ENCODE assay signal across 28 cellular contexts in the genomic region with DNA sequence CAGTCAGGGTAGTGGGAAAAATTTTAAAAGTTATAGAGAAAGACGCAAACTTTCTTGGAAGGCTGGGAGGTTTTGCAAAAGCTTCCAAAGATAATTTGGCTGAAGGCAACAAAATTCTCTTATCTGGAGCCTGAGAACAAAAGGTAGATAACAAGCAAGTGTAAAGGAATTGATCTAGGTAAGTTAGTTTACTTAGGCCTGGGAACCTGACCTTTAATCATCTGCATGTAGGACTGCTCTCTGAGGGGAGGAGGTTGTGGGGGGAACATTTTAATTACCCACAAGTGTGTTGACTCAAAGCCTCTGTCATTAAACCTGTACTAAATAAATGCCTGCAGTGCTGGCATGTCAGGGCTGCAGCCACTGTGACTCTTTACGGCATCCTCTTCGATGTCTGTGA.
"Had no signal": no experiment of that assay in that cellular context is flagged by ENCODE, and none has a peak within 500 bp of the region (broad histone marks: within the 10 kb centered on the region; RNA-seq: fewer than 3 reads in every experiment).

No MANE protein-coding gene starts in this region.

- H3K36me3 Mint-ChIP-seq: natural killer cell; neural progenitor cell; stimulated activated effector memory CD8-positive, alpha-beta T cell treated with anti-CD3 and anti-CD28 coated beads, Interleukin-12 subunit alpha, Interleukin-12 subunit beta, amount 100 ng/mL, for 72 hours; stimulated activated naive B cell treated with anti-CD40 and anti-IgM and Interleukin-4, amounts not matched to agents 10 μg/mL and 1 μg/mL and 100 μg/mL, for 72 hours had no signal

- DNase-seq: natural killer cell; occipital lobe; posterior cingulate gyrus; psoas muscle; right lobe of liver; sigmoid colon; small intestine; stimulated activated CD4-positive, alpha-beta T cell treated with anti-CD3 and anti-CD28 coated beads, Interleukin-15, amount 100 ng/mL, for 24 hours; stimulated activated CD4-positive, alpha-beta T cell treated with anti-CD3 and anti-CD28 coated beads, Interleukin-2, amount 100 ng/mL, for 24 hours; stimulated activated CD4-positive, alpha-beta T cell treated with anti-CD3 and anti-CD28 coated beads, Interleukin-2, amount 100 ng/mL, for 48 hours; stimulated activated CD4-positive, alpha-beta T cell treated with anti-CD3 and anti-CD28 coated beads, Interleukin-4, amount 100 ng/mL, for 24 hours; stimulated activated naive B cell treated with anti-CD40 and anti-IgM and Interleukin-4, amounts not matched to agents 10 μg/mL and 1 μg/mL and 100 μg/mL, for 72 hours; stimulated activated naive CD4-positive, alpha-beta T cell treated with Interleukin-2 at 50 U/mL for 16 hours; stomach; thyroid gland; trophoblast cell; upper lobe of left lung had no signal

- H3K4me1 Mint-ChIP-seq: natural killer cell; nephron; stimulated activated naive B cell treated with anti-CD40 and anti-IgM and Interleukin-4, amounts not matched to agents 10 μg/mL and 1 μg/mL and 100 μg/mL, for 72 hours had no signal

- H3K9ac ChIP-seq: neural progenitor cell, parathyroid adenoma had no signal

- FAIRE-seq: small intestine, urothelium cell line had no signal

- H3K27me3 ChIP-seq: neural progenitor cell, right lobe of liver, sigmoid colon, stomach, thyroid gland, tibial nerve, upper lobe of left lung, vagina had no signal

- H3K9me3 ChIP-seq: right lobe of liver, sigmoid colon, thoracic aorta, thyroid gland, tibial nerve, upper lobe of left lung, vagina had no signal

- H2AFZ ChIP-seq: neural progenitor cell, parathyroid adenoma had no signal

- ATAC-seq: natural killer cell; psoas muscle; right cardiac atrium; right lobe of liver; stimulated activated effector memory CD8-positive, alpha-beta T cell treated with anti-CD3 and anti-CD28 coated beads, Interleukin-12 subunit alpha, Interleukin-12 subunit beta, amount 100 ng/mL, for 72 hours; stimulated activated naive B cell treated with anti-CD40 and anti-IgM and Interleukin-4, amounts not matched to agents 10 μg/mL and 1 μg/mL and 100 μg/mL, for 72 hours had no signal

- H3K27ac ChIP-seq: neural progenitor cell, parathyroid adenoma, psoas muscle, right lobe of liver, sigmoid colon, stomach, thoracic aorta, thyroid gland, tibial nerve, upper lobe of left lung, vagina had no signal

- H3K4me1 ChIP-seq: neural progenitor cell, parathyroid adenoma, psoas muscle, right lobe of liver, sigmoid colon, stomach, thyroid gland, tibial nerve, upper lobe of left lung, vagina had no signal

- H3K79me2 ChIP-seq: parathyroid adenoma had no signal

- H3K27ac Mint-ChIP-seq: natural killer cell; nephron; neural progenitor cell; progenitor cell of endocrine pancreas; stimulated activated effector memory CD8-positive, alpha-beta T cell treated with anti-CD3 and anti-CD28 coated beads, Interleukin-12 subunit alpha, Interleukin-12 subunit beta, amount 100 ng/mL, for 72 hours; stimulated activated naive B cell treated with anti-CD40 and anti-IgM and Interleukin-4, amounts not matched to agents 10 μg/mL and 1 μg/mL and 100 μg/mL, for 72 hours; stimulated activated naive CD8-positive, alpha-beta T cell treated with anti-CD3 and anti-CD28 coated beads, Interleukin-15, Interleukin-2, amounts not matched to agents 100 ng/mL and 50 ng/mL, for 24 hours had no signal

- H3K27me3 Mint-ChIP-seq: progenitor cell of endocrine pancreas; stimulated activated naive B cell treated with anti-CD40 and anti-IgM and Interleukin-4, amounts not matched to agents 10 μg/mL and 1 μg/mL and 100 μg/mL, for 72 hours; stimulated activated naive CD8-positive, alpha-beta T cell treated with anti-CD3 and anti-CD28 coated beads, Interleukin-15, Interleukin-2, amounts not matched to agents 100 ng/mL and 50 ng/mL, for 24 hours had no signal

- H3K4me2 ChIP-seq: neural progenitor cell had no signal

- H3K9me3 Mint-ChIP-seq: nephron had no signal

- H3K4me3 ChIP-seq: neural progenitor cell, psoas muscle, right lobe of liver, sigmoid colon, stomach, thoracic aorta, thyroid gland, tibial nerve, upper lobe of left lung, vagina had no signal

- H3K4me3 Mint-ChIP-seq: natural killer cell; nephron; neural progenitor cell; stimulated activated effector memory CD8-positive, alpha-beta T cell treated with anti-CD3 and anti-CD28 coated beads, Interleukin-12 subunit alpha, Interleukin-12 subunit beta, amount 100 ng/mL, for 72 hours; stimulated activated naive B cell treated with anti-CD40 and anti-IgM and Interleukin-4, amounts not matched to agents 10 μg/mL and 1 μg/mL and 100 μg/mL, for 72 hours; stimulated activated naive CD8-positive, alpha-beta T cell treated with anti-CD3 and anti-CD28 coated beads, Interleukin-15, Interleukin-2, amounts not matched to agents 100 ng/mL and 50 ng/mL, for 24 hours had no signal

- H3K36me3 ChIP-seq: neural progenitor cell, right lobe of liver, sigmoid colon, stomach, thoracic aorta, thyroid gland, tibial nerve, upper lobe of left lung, vagina had no signal
